In the genomic region with DNA sequence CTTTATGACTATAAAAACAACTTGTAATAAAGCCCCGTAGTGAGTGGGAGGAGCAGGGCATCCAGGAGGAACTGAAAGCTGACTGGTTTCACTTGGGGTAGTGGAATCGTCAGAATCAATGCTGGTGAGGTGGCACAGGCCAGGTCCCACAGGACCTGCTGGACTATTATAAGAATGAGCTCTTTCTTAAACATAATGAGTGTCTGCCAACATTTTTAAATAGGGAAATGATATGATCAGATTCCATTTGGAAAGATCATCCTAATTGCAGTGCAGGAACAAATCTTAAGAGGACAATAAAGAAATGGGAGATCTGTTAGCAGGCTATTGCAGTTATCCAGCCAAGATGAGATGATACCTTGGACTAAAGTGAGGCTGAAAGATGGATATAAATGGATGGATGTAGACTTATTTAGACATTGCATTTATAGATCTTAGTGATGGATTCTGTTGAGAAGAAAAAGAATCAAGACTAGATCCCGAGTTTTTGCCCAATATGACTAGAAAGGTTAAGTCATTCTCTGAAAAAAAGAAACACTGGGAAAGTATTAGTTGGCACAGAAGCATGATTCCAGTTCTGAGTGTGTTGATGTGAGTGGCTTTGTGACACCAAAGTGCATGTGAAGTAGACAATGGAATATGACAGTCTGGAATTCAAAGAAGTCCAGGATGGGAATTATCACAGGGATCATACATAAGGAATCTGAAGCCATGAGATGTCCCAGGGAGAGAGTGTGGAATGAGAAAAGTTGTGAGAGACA, we compare ENCODE assay signal across 8 cellular contexts.
A peak's percentile ranks its signal among the peaks of the same experiment; 100 is the strongest.
DNase-seq lines count a peak whose midpoint lies in the region; ATAC-seq and TF ChIP-seq lines count a peak whose summit lies in the region.

No MANE protein-coding gene starts in this region.

- peaks cover 63% of the 10 kb centered on the region for H3K4me1 Mint-ChIP-seq in stimulated activated naive CD8-positive, alpha-beta T cell treated with anti-CD3 and anti-CD28 coated beads, Interleukin-15, Interleukin-2, amounts not matched to agents 100 ng/mL and 50 ng/mL, for 24 hours (ENCODE audit: low read depth)

- peaks cover 9% of the 10 kb centered on the region for H3K4me1 ChIP-seq in ACC112 (ENCODE audit: control insufficient read depth, insufficient read depth, low read length, unreplicated experiment)

- H4K20me1 ChIP-seq in SU-DHL-6 (ENCODE audit: low read depth, low read length) = no peaks in the 10 kb centered on the region

- ATAC-seq in GM18909 (IDR thresholded peaks at IDR 0.05; ENCODE audit: poor library complexity, unreplicated experiment) = peak; percentile 96
- peak; percentile 96 for ATAC-seq in HG03064 (IDR thresholded peaks at IDR 0.05; ENCODE audit: low read depth, unreplicated experiment)

- TF ChIP-seq CTCF in SU-DHL-6 (IDR thresholded peaks at IDR 0.05; ENCODE audit: insufficient read depth, low read length, poor library complexity, severe bottlenecking) = no peak

- H3K36me3 ChIP-seq in ACC112 (ENCODE audit: insufficient read depth, low read length) = no peaks in the 10 kb centered on the region
- H3K36me3 ChIP-seq in SU-DHL-6 (ENCODE audit: low read length) = no peaks in the 10 kb centered on the region; the same call in 1 of the 2 replicates

- H3K4me3 ChIP-seq in ACC112 (ENCODE audit: low read depth, low read length) = 0 out of 2 replicates have a peak overlapping the region, but pooled peaks have one; percentile 13
- H3K4me3 ChIP-seq in SU-DHL-6 (ENCODE audit: insufficient read depth, low read length, poor library complexity, severe bottlenecking) = no peak overlapping the region

- H3K9me2 ChIP-seq in SU-DHL-6 (replicated peaks; ENCODE audit: insufficient read depth, low read length) = no peaks in the 10 kb centered on the region

- H2AFZ ChIP-seq in ACC112 (ENCODE audit: low read length, unreplicated experiment) (peak overlapping the region; percentile 69), SU-DHL-6 (ENCODE audit: low read depth, low read length, severe bottlenecking) (no peak overlapping the region)

- H3K27ac ChIP-seq in ACC112 (ENCODE audit: low read depth, low read length) (peak overlapping the region; percentile 8; the same call in 1 of the 2 replicates), SU-DHL-6 (ENCODE audit: low read depth, low read length) (0 out of 2 replicates have a peak overlapping the region, but pooled peaks have one; percentile 7)

- H3K79me2 ChIP-seq in ACC112 (ENCODE audit: control insufficient read depth, insufficient read depth, low read length, unreplicated experiment) (no peaks in the 10 kb centered on the region), SU-DHL-6 (ENCODE audit: insufficient read depth, low read length) (no peaks in the 10 kb centered on the region)

- peaks cover 19% of the 10 kb centered on the region; the same call in 1 of the 2 replicates for H3K9me3 ChIP-seq in SU-DHL-6 (ENCODE audit: insufficient read depth, low read length)

- H3F3A ChIP-seq in SU-DHL-6 (ENCODE audit: insufficient read depth) = no peaks in the 10 kb centered on the region

- H3K36me3 Mint-ChIP-seq in stimulated activated naive CD8-positive, alpha-beta T cell treated with anti-CD3 and anti-CD28 coated beads, Interleukin-15, Interleukin-2, amounts not matched to agents 100 ng/mL and 50 ng/mL, for 24 hours (ENCODE audit: low read depth) = no peaks in the 10 kb centered on the region

- H3K27me3 Mint-ChIP-seq in stimulated activated naive CD8-positive, alpha-beta T cell treated with anti-CD3 and anti-CD28 coated beads, Interleukin-15, Interleukin-2, amounts not matched to agents 100 ng/mL and 50 ng/mL, for 24 hours = no peaks in the 10 kb centered on the region

- H3K4me3 Mint-ChIP-seq in stimulated activated naive CD8-positive, alpha-beta T cell treated with anti-CD3 and anti-CD28 coated beads, Interleukin-15, Interleukin-2, amounts not matched to agents 100 ng/mL and 50 ng/mL, for 24 hours = peak overlapping the region; percentile 25

- peak overlapping the region; percentile 41 for H3K4me2 ChIP-seq in SU-DHL-6 (ENCODE audit: low read depth, low read length, poor library complexity, severe bottlenecking)

- peaks cover 3% of the 10 kb centered on the region for H3K9me3 Mint-ChIP-seq in stimulated activated naive CD8-positive, alpha-beta T cell treated with anti-CD3 and anti-CD28 coated beads, Interleukin-15, Interleukin-2, amounts not matched to agents 100 ng/mL and 50 ng/mL, for 24 hours

- no peaks in the 10 kb centered on the region for H3K27me3 ChIP-seq in ACC112 (ENCODE audit: insufficient read depth, low read length)
- no peaks in the 10 kb centered on the region for H3K27me3 ChIP-seq in SU-DHL-6 (ENCODE audit: low read length)

- H3K9ac ChIP-seq in SU-DHL-6 (ENCODE audit: low read length) = no peak overlapping the region

- peak overlapping the region; percentile 54 for H3K27ac Mint-ChIP-seq in stimulated activated naive CD8-positive, alpha-beta T cell treated with anti-CD3 and anti-CD28 coated beads, Interleukin-15, Interleukin-2, amounts not matched to agents 100 ng/mL and 50 ng/mL, for 24 hours

- no peak for DNase-seq in GDM1 (lab: John Stamatoyannopoulos, UW)
- DNase-seq in foreskin melanocyte = no peak
- DNase-seq in HPDE6-E6E7 (ENCODE audit: extremely low spot score) = no peak
